In genomic region chr2:100744589-100744988, GRCh38 we compare ENCODE assay signal across 12 cellular contexts.
DNase-seq lines count a peak whose midpoint lies in the region; ATAC-seq, FAIRE-seq and TF ChIP-seq lines count a peak whose summit lies in the region.
"Had no signal": no experiment of that assay in that cellular context is flagged by ENCODE, and none has a peak within 500 bp of the region (broad histone marks: within the 10 kb centered on the region; RNA-seq: fewer than 3 reads in every experiment).

No MANE protein-coding gene starts in this region.

- dilution Hi-C loops in endothelial cell of umbilical vein (cut with MboI; ENCODE audit: extremely low pct_ligation_motif_present, low sequenced_read_pairs), result no loop called here

- peak overlapping the region; percentile 43 for H2AFZ ChIP-seq in PC-3 (ENCODE audit: low read length)
- no peak overlapping the region for H2AFZ ChIP-seq in endothelial cell of umbilical vein (ENCODE audit: low read depth, low read length)

- no peak for FAIRE-seq in endothelial cell of umbilical vein (lab: Jason Lieb, UNC)

- H2AK5ac ChIP-seq in mesendoderm (ENCODE audit: low read length), result no peak overlapping the region

- no peaks in the 10 kb centered on the region for H3K9me1 ChIP-seq in endothelial cell of umbilical vein (replicated peaks; ENCODE audit: control insufficient read depth, extremely low read depth, insufficient read depth, low read length)

- DNase-seq in Daoy (ENCODE audit: low read depth) (peak; percentile 80), PC-3 (peak; percentile 52), endothelial cell of umbilical vein (ENCODE audit: low read depth, low spot score) (no peak), mesendoderm (peak; percentile 12), NCI-H345 (lab: John Stamatoyannopoulos, UW) (no peak), NK-92 (lab: John Stamatoyannopoulos, UW; ENCODE audit: unreplicated experiment) (no peak), KBM-7 (no peak)
- DNase-seq in activated T-cell treated with anti-CD3 and anti-CD28 coated beads, Interleukin-2, amount 50 U/mL, for 48 hours, result no peak
- DNase-seq: gastrocnemius medialis; NCI-H1436 treated with DMSO at 0.1 percent for 48 hours; stimulated activated CD4-positive, alpha-beta T cell treated with anti-CD3 and anti-CD28 coated beads, Interleukin-15, amount 100 ng/mL, for 24 hours had no signal

- no peak overlapping the region for H4K5ac ChIP-seq in mesendoderm (ENCODE audit: low read length)

- H3K79me1 ChIP-seq in mesendoderm (ENCODE audit: low read length), result no peaks in the 10 kb centered on the region

- no peaks in the 10 kb centered on the region for H3K9me2 ChIP-seq in PC-3 (replicated peaks; ENCODE audit: low read length)

- intact Hi-C loops in PC-3 (cut with micrococcal nuclease), result no loop called here
- intact Hi-C loops in endothelial cell of umbilical vein (cut with micrococcal nuclease), result no loop called here

- no peak overlapping the region for H3K4me3 ChIP-seq in PC-3 (ENCODE audit: low read length)
- no peak overlapping the region for H3K4me3 ChIP-seq in endothelial cell of umbilical vein (replicated peaks in 1 of 3; ENCODE audit: insufficient read depth in 1 of 3, low read depth in 1 of 3, low read length in 3 of 3)
- no peak overlapping the region for H3K4me3 ChIP-seq in mesendoderm (ENCODE audit: low read length)
- H3K4me3 ChIP-seq: gastrocnemius medialis had no signal

- H4K20me1 ChIP-seq in PC-3 (ENCODE audit: low read length) (no peaks in the 10 kb centered on the region), endothelial cell of umbilical vein (replicated peaks; ENCODE audit: control insufficient read depth, extremely low read depth, insufficient read depth, low read length) (no peaks in the 10 kb centered on the region)

- no peak overlapping the region for H3K18ac ChIP-seq in mesendoderm (ENCODE audit: low read length)

- H3K27me3 ChIP-seq in PC-3 (ENCODE audit: low read length) (no peaks in the 10 kb centered on the region), endothelial cell of umbilical vein (ENCODE audit: control insufficient read depth in 2 of 2, insufficient read depth in 2 of 2, low read length in 2 of 2) (peaks cover 0 to 1% of the 10 kb centered on the region in 2 experiments), mesendoderm (ENCODE audit: insufficient read depth, low read length, poor library complexity) (no peaks in the 10 kb centered on the region)
- H3K27me3 ChIP-seq: gastrocnemius medialis had no signal

- ATAC-seq in PC-3, result no peak
- ATAC-seq: activated T-helper 17 cell treated with anti-CD3 and anti-CD28 coated beads, Interleukin-2, amount 50 U/mL, for 72 hours; gastrocnemius medialis had no signal

- BruUV-seq in PC-3 (replicated peaks; lab: Mats Ljungman, UMichigan) (no TSS peak), endothelial cell of umbilical vein (replicated peaks; lab: Mats Ljungman, UMichigan) (no TSS peak)

- in situ Hi-C loops in KBM-7 (cut with MboI; ENCODE audit: low pct_unique_long_range_greater_than_20kb, low sequenced_read_pairs), result no loop called here

- peaks cover 31% of the 10 kb centered on the region for H3K4me1 ChIP-seq in PC-3 (ENCODE audit: insufficient read depth, low read length)
- no peaks in the 10 kb centered on the region for H3K4me1 ChIP-seq in endothelial cell of umbilical vein (ENCODE audit: control insufficient read depth, extremely low read depth, insufficient read depth, low read length)
- no peaks in the 10 kb centered on the region for H3K4me1 ChIP-seq in mesendoderm (ENCODE audit: control insufficient read depth, low read depth, low read length)
- H3K4me1 ChIP-seq: gastrocnemius medialis had no signal

- WGBS in mesendoderm (ENCODE audit: extremely low coverage, insufficient coverage, low lambda C conversion rate), result no CpG with 5 or more reads among the region's 5 CpGs

- no peaks in the 10 kb centered on the region for H3K79me2 ChIP-seq in PC-3 (ENCODE audit: low read length)
- H3K79me2 ChIP-seq in endothelial cell of umbilical vein (ENCODE audit: control insufficient read depth, insufficient read depth, low read length), result no peaks in the 10 kb centered on the region
- H3K79me2 ChIP-seq in mesendoderm (ENCODE audit: control insufficient read depth, insufficient read depth, low read length), result no peaks in the 10 kb centered on the region

- TF ChIP-seq CTCF in PC-3 (conservative IDR thresholded peaks at IDR 0.05; ENCODE audit: low read depth, low read length) (no peak), endothelial cell of umbilical vein (IDR thresholded peaks at IDR 0.05; ENCODE audit: extremely low read depth in 1 of 2, insufficient read depth in 1 of 2, low read depth in 1 of 2, low read length in 2 of 2) (no peak)

- H3K4me2 ChIP-seq in PC-3 (ENCODE audit: low read length) (peak overlapping the region; percentile 26), endothelial cell of umbilical vein (ENCODE audit: insufficient read depth, low read length) (no peak overlapping the region), mesendoderm (ENCODE audit: low read length) (no peak overlapping the region)

- H3K56ac ChIP-seq in mesendoderm (ENCODE audit: low read length), result no peak overlapping the region

- no peak overlapping the region for H3K4ac ChIP-seq in mesendoderm (ENCODE audit: low read depth, low read length)

- H2BK120ac ChIP-seq in mesendoderm (ENCODE audit: low read depth, low read length), result no peak overlapping the region

- H3K9ac ChIP-seq in PC-3 (ENCODE audit: low read length), result no peak overlapping the region
- no peak overlapping the region for H3K9ac ChIP-seq in endothelial cell of umbilical vein (replicated peaks; ENCODE audit: extremely low read depth, insufficient read depth, low read length)
- no peak overlapping the region for H3K9ac ChIP-seq in mesendoderm (ENCODE audit: low read length)

- H2BK5ac ChIP-seq in mesendoderm (ENCODE audit: low read length), result no peak overlapping the region

- CTCF ChIA-PET in PC-3 (lab: Charles Lee), result no interaction called here
- CTCF ChIA-PET in endothelial cell of umbilical vein (lab: Charles Lee), result no interaction called here

- H3K9me3 ChIP-seq in PC-3 (ENCODE audit: low read length) (no peaks in the 10 kb centered on the region), endothelial cell of umbilical vein (replicated peaks; ENCODE audit: control insufficient read depth, insufficient read depth, low read length) (no peaks in the 10 kb centered on the region)
- H3K9me3 ChIP-seq: gastrocnemius medialis had no signal

- H4K8ac ChIP-seq in mesendoderm (ENCODE audit: low read depth, low read length), result no peak overlapping the region

- H3K36me3 ChIP-seq in PC-3 (ENCODE audit: low read depth, low read length) (no peaks in the 10 kb centered on the region), endothelial cell of umbilical vein (ENCODE audit: control insufficient read depth in 2 of 2, extremely low read depth in 1 of 2, insufficient read depth in 2 of 2, low read length in 2 of 2) (no peaks in the 10 kb centered on the region), mesendoderm (ENCODE audit: control insufficient read depth, insufficient read depth, low read length) (no peaks in the 10 kb centered on the region)
- H3K36me3 ChIP-seq: gastrocnemius medialis had no signal

- H3K27ac ChIP-seq in PC-3 (ENCODE audit: low read length) (no peak overlapping the region), endothelial cell of umbilical vein (ENCODE audit: insufficient read depth, low read depth, low read length) (no peak overlapping the region), mesendoderm (ENCODE audit: low read depth, low read length) (no peak overlapping the region)
- H3K27ac ChIP-seq: gastrocnemius medialis had no signal

- H2BK15ac ChIP-seq in mesendoderm (replicated peaks; ENCODE audit: low read depth), result no peak overlapping the region

- H3K23ac ChIP-seq in mesendoderm (ENCODE audit: low read length), result no peak overlapping the region

- POLR2A ChIA-PET in PC-3 (lab: Charles Lee; ENCODE audit: unreplicated experiment) (no interaction called here), endothelial cell of umbilical vein (lab: Charles Lee) (no interaction called here)

- TF ChIP-seq POLR2A in endothelial cell of umbilical vein (IDR thresholded peaks at IDR 0.05; ENCODE audit: low read depth, low read length), result no peak

- H3F3A ChIP-seq in PC-3 (ENCODE audit: low read length, unreplicated experiment), result no peaks in the 10 kb centered on the region

TF ChIP-seq in endothelial cell of umbilical vein, 7 proteins besides CTCF, POLR2A, EP300 and RAD21:
- TF ChIP-seq MYC (IDR thresholded peaks at IDR 0.05; ENCODE audit: low read depth, low read length) (no peak), POLR2AphosphoS5 (IDR thresholded peaks at IDR 0.05; ENCODE audit: insufficient read depth, low read depth, low read length) (no peak), FOS (IDR thresholded peaks at IDR 0.05; ENCODE audit: borderline replicate concordance, insufficient read depth, low read length) (no peak), JUN (IDR thresholded peaks at IDR 0.05; ENCODE audit: borderline replicate concordance, insufficient read depth, insufficient read length, low read depth) (peak; percentile 11), GATA2 (IDR thresholded peaks at IDR 0.05; ENCODE audit: insufficient read depth, insufficient read length, low read depth, low read length) (no peak)
TF ChIP-seq in endothelial cell of umbilical vein: peak in this region for 1.

Comparison
In these comparisons a context has a peak if more than half of its experiments do, and no peak if none do; other contexts are left out.
1. DNase-seq: peak in Daoy (single experiment), PC-3 (single experiment) and mesendoderm (single experiment); none in endothelial cell of umbilical vein (single experiment), NCI-H345 (single experiment), NK-92 (single experiment), KBM-7 (single experiment) and activated T-cell treated with anti-CD3 and anti-CD28 coated beads, Interleukin-2, amount 50 U/mL, for 48 hours (0 of 2).